In genomic region chr2:160252278-160252887, GRCh38 we compare ENCODE assay signal across 1 cellular context.
TF ChIP-seq lines count a peak whose summit lies in the region.

No MANE protein-coding gene starts in this region.

TF ChIP-seq in liver, 16 proteins besides CTCF, POLR2A, EP300 and RAD21 (continued from another document):
- no peak for TF ChIP-seq JUND (IDR thresholded peaks at IDR 0.05)
TF ChIP-seq in liver: peak in this region for 1.
